Comparison of ENCODE assay signal across 18 cellular contexts in genomic region chr16:56605475-56605874, GRCh38. TPM values are rescaled to one million over a fixed set of nuclear protein-coding genes. Genes with fewer than 3 reads are reported as not detected.
DNase-seq lines count a peak whose midpoint lies in the region; ATAC-seq and TF ChIP-seq lines count a peak whose summit lies in the region.
"Had no signal": no experiment of that assay in that cellular context is flagged by ENCODE, and none has a peak within 500 bp of the region (broad histone marks: within the 10 kb centered on the region; RNA-seq: fewer than 3 reads in every experiment).

No MANE protein-coding gene starts in this region.

- H3K9me3 ChIP-seq in Peyer's patch: no peaks in the 10 kb centered on the region
- H3K9me3 ChIP-seq in colonic mucosa: no peaks in the 10 kb centered on the region
- H3K9me3 ChIP-seq in mesenchymal stem cell (ENCODE audit: control insufficient read depth, low read length): no peaks in the 10 kb centered on the region
- no peaks in the 10 kb centered on the region for H3K9me3 ChIP-seq in thoracic aorta

- DNase-seq in Peyer's patch (no peak), colonic mucosa (no peak), mesenchymal stem cell (no peak), thoracic aorta (ENCODE audit: low spot score) (no peak), NCI-H2171 (lab: John Stamatoyannopoulos, UW) (no peak), hypothalamus (lab: John Stamatoyannopoulos, UW) (no peak)
- DNase-seq: NCI-H1436 treated with DMSO at 0.1 percent for 48 hours; NCI-H526 treated with DMSO at 0.1 percent for 48 hours; posterior cingulate gyrus; SIG-M5; stimulated activated CD4-positive, alpha-beta T cell treated with anti-CD3 and anti-CD28 coated beads, Interleukin-4, amount 100 ng/mL, for 4 hours; stimulated activated naive CD4-positive, alpha-beta T cell treated with Interleukin-2 at 50 U/mL for 16 hours had no signal

- no peak overlapping the region for H2BK5ac ChIP-seq in mesenchymal stem cell (ENCODE audit: low read depth, low read length, poor library complexity, severe bottlenecking)

- H3K79me1 ChIP-seq in mesenchymal stem cell (replicated peaks; ENCODE audit: low read length, poor library complexity, severe bottlenecking): peaks cover 4% of the 10 kb centered on the region

- peak overlapping the region; percentile 76 for H4K8ac ChIP-seq in mesenchymal stem cell (ENCODE audit: low read length)

- H3K9ac ChIP-seq in colonic mucosa (ENCODE audit: low read depth in 2 of 2, low read length in 2 of 2) (no peak overlapping the region), mesenchymal stem cell (ENCODE audit: low read length) (peak overlapping the region; percentile 84)

- no peak overlapping the region for H3K14ac ChIP-seq in mesenchymal stem cell (ENCODE audit: low read length in 2 of 2)

- 69% methylated on average over 1 of the region's 1 CpG for WGBS in mesenchymal stem cell

- H3K27ac ChIP-seq in Peyer's patch (peak overlapping the region; percentile 75 to 93 (median 84)), colonic mucosa (peak overlapping the region; percentile 88), mesenchymal stem cell (ENCODE audit: low read length, poor library complexity, severe bottlenecking) (peak overlapping the region; percentile 99), thoracic aorta (peak overlapping the region; percentile 92 to 93)

- no peak for TF ChIP-seq POLR2A in Peyer's patch (IDR thresholded peaks at IDR 0.05)

- peak overlapping the region; percentile 78 for H4K91ac ChIP-seq in mesenchymal stem cell (ENCODE audit: low read length)

- H3K4me2 ChIP-seq in mesenchymal stem cell (ENCODE audit: low read length, poor library complexity, severe bottlenecking): no peak overlapping the region

- H3K36me3 ChIP-seq in Peyer's patch (no peaks in the 10 kb centered on the region), colonic mucosa (no peaks in the 10 kb centered on the region), mesenchymal stem cell (ENCODE audit: control insufficient read depth in 1 of 2, insufficient read depth in 2 of 2, low read depth in 1 of 2, low read length in 2 of 2) (no peaks in the 10 kb centered on the region), thoracic aorta (no peaks in the 10 kb centered on the region)

- no peak overlapping the region for H2BK15ac ChIP-seq in mesenchymal stem cell (ENCODE audit: low read depth, poor library complexity, severe bottlenecking)

- H3K18ac ChIP-seq in mesenchymal stem cell (ENCODE audit: low read depth in 1 of 2, low read length in 2 of 2): peak overlapping the region; percentile 67 to 81

- no peak overlapping the region for H3K4me3 ChIP-seq in Peyer's patch
- no peak overlapping the region for H3K4me3 ChIP-seq in colonic mucosa
- H3K4me3 ChIP-seq in mesenchymal stem cell (ENCODE audit: insufficient read depth in 1 of 2, low read depth in 1 of 2, low read length in 2 of 2): peak overlapping the region in 1 of 2 experiments; percentile 6
- no peak overlapping the region for H3K4me3 ChIP-seq in thoracic aorta

- H3K23ac ChIP-seq in mesenchymal stem cell (ENCODE audit: low read length in 2 of 2): no peak overlapping the region

- peaks cover 0 to 12% (median 6%) of the 10 kb centered on the region in 4 donors for H3K4me1 ChIP-seq in Peyer's patch
- peaks cover 7% of the 10 kb centered on the region for H3K4me1 ChIP-seq in colonic mucosa
- H3K4me1 ChIP-seq in mesenchymal stem cell (ENCODE audit: control insufficient read depth, insufficient read depth, low read depth, low read length): peaks cover 25% of the 10 kb centered on the region
- peaks cover 21 to 27% of the 10 kb centered on the region in 2 donors for H3K4me1 ChIP-seq in thoracic aorta (ENCODE audit: control insufficient read depth in 1 of 2, low read depth in 2 of 2)

- peak overlapping the region; percentile 81 to 86 for H3K4ac ChIP-seq in mesenchymal stem cell (ENCODE audit: low read depth in 1 of 2, low read length in 2 of 2)

- H2AFZ ChIP-seq in mesenchymal stem cell (ENCODE audit: low read depth, low read length): no peak overlapping the region

- no peaks in the 10 kb centered on the region for H3K27me3 ChIP-seq in Peyer's patch
- no peaks in the 10 kb centered on the region for H3K27me3 ChIP-seq in colonic mucosa
- no peaks in the 10 kb centered on the region for H3K27me3 ChIP-seq in mesenchymal stem cell (ENCODE audit: control insufficient read depth in 1 of 2, insufficient read depth in 1 of 2, low read length in 2 of 2)
- no peaks in the 10 kb centered on the region for H3K27me3 ChIP-seq in thoracic aorta (replicated peaks; ENCODE audit: insufficient read depth)

- peak overlapping the region; percentile 76 for H2AK5ac ChIP-seq in mesenchymal stem cell (ENCODE audit: low read length, severe bottlenecking)

- TF ChIP-seq CTCF in Peyer's patch (IDR thresholded peaks at IDR 0.05): no peak
- TF ChIP-seq CTCF in colonic mucosa (IDR thresholded peaks at IDR 0.05): no peak
- TF ChIP-seq CTCF in thoracic aorta (IDR thresholded peaks at IDR 0.05): no peak

- H2BK12ac ChIP-seq in mesenchymal stem cell (ENCODE audit: low read length in 2 of 2): peak overlapping the region; percentile 94 to 98

- intact Hi-C loops in colonic mucosa (cut with DNase I): loop anchor here (10.0 kb wide), 1 partner anchor 91 kb away; no protein-coding TSS in a partner anchor

- ATAC-seq in thoracic aorta (ENCODE audit: insufficient number of reproducible peaks, low FRiP score, low read depth) (no peak), HG03159 (IDR thresholded peaks at IDR 0.05; ENCODE audit: unreplicated experiment) (no peak), GM19452 (IDR thresholded peaks at IDR 0.05; ENCODE audit: unreplicated experiment) (no peak)

- H2BK120ac ChIP-seq in mesenchymal stem cell (ENCODE audit: low read depth, low read length): peak overlapping the region; percentile 38

RNA-seq across cellular contexts. Expression of gene MT2A, which starts 2.9 kb away (rescaled TPM):
- total RNA-seq in Peyer's patch (1,000 to 10,000 TPM in 1 of 4 donors, 100 to 1,000 TPM in 1, 10 to 100 TPM in 2; 33.2 to 1,072 (median 216) TPM), colonic mucosa (100 to 1,000 TPM; 239 to 320 TPM), thoracic aorta (100 to 1,000 TPM; 107 to 185 TPM)
- polyA plus RNA-seq in mesenchymal stem cell (2013, experiment 1 of 2): 1,482 TPM
- polyA plus RNA-seq in mesenchymal stem cell (2013, experiment 2 of 2): 1,482 TPM

RNA-seq across cellular contexts. Expression of gene MT3, which starts 16.1 kb away (rescaled TPM):
- total RNA-seq in Peyer's patch (not detected), colonic mucosa (1 to 10 TPM; 3.6 to 4.0 TPM), thoracic aorta (not detected)
- not detected for polyA plus RNA-seq in mesenchymal stem cell (2013, experiment 1 of 2)
- polyA plus RNA-seq in mesenchymal stem cell (2013, experiment 2 of 2): 0.18 TPM
- total RNA-seq: dermis microvascular lymphatic vessel endothelial cell had no signal
- polyA plus RNA-seq: IgD-negative memory B cell had no signal

RNA-seq across cellular contexts. Expression of gene MT1E, which starts 20.1 kb away (rescaled TPM):
- 1,000 to 10,000 TPM in 1 of 4 donors, 100 to 1,000 TPM in 1, 10 to 100 TPM in 2; 53.9 to 2,225 (median 195) TPM for total RNA-seq in Peyer's patch
- 100 to 1,000 TPM; 251 to 359 TPM for total RNA-seq in colonic mucosa
- 93.8 TPM for polyA plus RNA-seq in mesenchymal stem cell (2013, experiment 1 of 2)
- 92.9 TPM for polyA plus RNA-seq in mesenchymal stem cell (2013, experiment 2 of 2)
- total RNA-seq in thoracic aorta: 100 to 1,000 TPM; 106 to 214 TPM

RNA-seq across cellular contexts. Expression of gene MT1M, which starts 27.0 kb away (rescaled TPM):
- total RNA-seq in Peyer's patch (100 to 1,000 TPM in 1 of 4 donors, 10 to 100 TPM in 1, 1 to 10 TPM in 2; 3.5 to 252 (median 11.3) TPM), colonic mucosa (10 to 100 TPM; 19.0 to 21.2 TPM), thoracic aorta (10 to 100 TPM; 23.2 to 53.6 TPM)
- 0.08 TPM for polyA plus RNA-seq in mesenchymal stem cell (2013, experiment 1 of 2)
- polyA plus RNA-seq in mesenchymal stem cell (2013, experiment 2 of 2): not detected
- total RNA-seq: activated CD8-positive, alpha-beta memory T cell treated with anti-CD3 and anti-CD28 coated beads for 36 hours; activated naive CD4-positive, alpha-beta T cell treated with anti-CD3 and anti-CD28 coated beads for 36 hours had no signal
- polyA plus RNA-seq: IgD-negative memory B cell had no signal

RNA-seq across cellular contexts. Expression of gene MT1A, which starts 33.0 kb away (rescaled TPM):
- total RNA-seq in Peyer's patch (100 to 1,000 TPM in 1 of 4 donors, not detected in 3; 102 TPM), colonic mucosa (10 to 100 TPM in 1 of 2 donors, 1 to 10 TPM in 1; 5.5 to 10.2 TPM), thoracic aorta (100 to 1,000 TPM in 1 of 2 donors, 1 to 10 TPM in 1; 6.5 to 168 TPM)
- 0.68 TPM for polyA plus RNA-seq in mesenchymal stem cell (2013, experiment 1 of 2)
- polyA plus RNA-seq in mesenchymal stem cell (2013, experiment 2 of 2): 0.60 TPM
- total RNA-seq: activated naive CD4-positive, alpha-beta T cell treated with anti-CD3 and anti-CD28 coated beads for 36 hours had no signal
- polyA plus RNA-seq: IgD-negative memory B cell had no signal

Comparison
In these comparisons a context has a peak if more than half of its experiments do, and no peak if none do; other contexts are left out.
1. RNA of gene MT3, which starts 16.1 kb away (total RNA-seq): 3.6 to 4.0 TPM in colonic mucosa; not detected in Peyer's patch and not detected in thoracic aorta; every median in the first group is over 4 times any median in the second.
2. Peak in every context shown above with its lines, with median percentiles within 50 percentile points of each other: H3K27ac ChIP-seq.